1 cellular context compared by ENCODE assay signal in the genomic region with DNA sequence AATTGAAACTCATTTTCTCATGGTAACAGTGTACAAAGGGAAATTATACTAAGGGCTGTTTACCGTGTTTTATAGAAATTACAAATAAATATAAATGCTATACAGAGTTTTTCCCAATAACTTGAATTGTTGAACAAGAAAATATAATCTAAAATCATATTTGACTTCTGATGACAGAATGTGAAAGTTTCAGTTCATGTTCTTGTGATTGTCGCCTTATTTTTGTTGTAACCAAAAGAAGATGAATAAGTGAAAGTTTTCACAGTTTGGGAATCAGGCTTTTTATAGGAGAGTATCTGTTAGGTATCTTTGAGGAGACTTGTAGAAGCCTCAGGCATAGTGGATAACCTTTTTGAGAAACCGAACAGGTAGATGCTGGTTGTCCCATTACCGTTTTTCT.
TF ChIP-seq lines count a peak whose summit lies in the region.

No MANE protein-coding gene starts in this region.

TF ChIP-seq in GM12878, 131 proteins besides CTCF, POLR2A, EP300 and RAD21 (continued from another document):
- TF ChIP-seq, protein P1, sequence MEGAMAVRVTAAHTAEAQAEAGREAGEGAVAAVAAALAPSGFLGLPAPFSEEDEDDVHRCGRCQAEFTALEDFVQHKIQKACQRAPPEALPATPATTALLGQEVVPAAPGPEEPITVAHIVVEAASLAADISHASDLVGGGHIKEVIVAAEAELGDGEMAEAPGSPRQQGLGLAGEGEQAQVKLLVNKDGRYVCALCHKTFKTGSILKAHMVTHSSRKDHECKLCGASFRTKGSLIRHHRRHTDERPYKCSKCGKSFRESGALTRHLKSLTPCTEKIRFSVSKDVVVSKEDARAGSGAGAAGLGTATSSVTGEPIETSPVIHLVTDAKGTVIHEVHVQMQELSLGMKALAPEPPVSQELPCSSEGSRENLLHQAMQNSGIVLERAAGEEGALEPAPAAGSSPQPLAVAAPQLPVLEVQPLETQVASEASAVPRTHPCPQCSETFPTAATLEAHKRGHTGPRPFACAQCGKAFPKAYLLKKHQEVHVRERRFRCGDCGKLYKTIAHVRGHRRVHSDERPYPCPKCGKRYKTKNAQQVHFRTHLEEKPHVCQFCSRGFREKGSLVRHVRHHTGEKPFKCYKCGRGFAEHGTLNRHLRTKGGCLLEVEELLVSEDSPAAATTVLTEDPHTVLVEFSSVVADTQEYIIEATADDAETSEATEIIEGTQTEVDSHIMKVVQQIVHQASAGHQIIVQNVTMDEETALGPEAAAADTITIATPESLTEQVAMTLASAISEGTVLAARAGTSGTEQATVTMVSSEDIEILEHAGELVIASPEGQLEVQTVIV (IDR thresholded peaks at IDR 0.05; ENCODE audit: borderline replicate concordance, partially characterized antibody) = no peak
- TF ChIP-seq, protein P2, sequence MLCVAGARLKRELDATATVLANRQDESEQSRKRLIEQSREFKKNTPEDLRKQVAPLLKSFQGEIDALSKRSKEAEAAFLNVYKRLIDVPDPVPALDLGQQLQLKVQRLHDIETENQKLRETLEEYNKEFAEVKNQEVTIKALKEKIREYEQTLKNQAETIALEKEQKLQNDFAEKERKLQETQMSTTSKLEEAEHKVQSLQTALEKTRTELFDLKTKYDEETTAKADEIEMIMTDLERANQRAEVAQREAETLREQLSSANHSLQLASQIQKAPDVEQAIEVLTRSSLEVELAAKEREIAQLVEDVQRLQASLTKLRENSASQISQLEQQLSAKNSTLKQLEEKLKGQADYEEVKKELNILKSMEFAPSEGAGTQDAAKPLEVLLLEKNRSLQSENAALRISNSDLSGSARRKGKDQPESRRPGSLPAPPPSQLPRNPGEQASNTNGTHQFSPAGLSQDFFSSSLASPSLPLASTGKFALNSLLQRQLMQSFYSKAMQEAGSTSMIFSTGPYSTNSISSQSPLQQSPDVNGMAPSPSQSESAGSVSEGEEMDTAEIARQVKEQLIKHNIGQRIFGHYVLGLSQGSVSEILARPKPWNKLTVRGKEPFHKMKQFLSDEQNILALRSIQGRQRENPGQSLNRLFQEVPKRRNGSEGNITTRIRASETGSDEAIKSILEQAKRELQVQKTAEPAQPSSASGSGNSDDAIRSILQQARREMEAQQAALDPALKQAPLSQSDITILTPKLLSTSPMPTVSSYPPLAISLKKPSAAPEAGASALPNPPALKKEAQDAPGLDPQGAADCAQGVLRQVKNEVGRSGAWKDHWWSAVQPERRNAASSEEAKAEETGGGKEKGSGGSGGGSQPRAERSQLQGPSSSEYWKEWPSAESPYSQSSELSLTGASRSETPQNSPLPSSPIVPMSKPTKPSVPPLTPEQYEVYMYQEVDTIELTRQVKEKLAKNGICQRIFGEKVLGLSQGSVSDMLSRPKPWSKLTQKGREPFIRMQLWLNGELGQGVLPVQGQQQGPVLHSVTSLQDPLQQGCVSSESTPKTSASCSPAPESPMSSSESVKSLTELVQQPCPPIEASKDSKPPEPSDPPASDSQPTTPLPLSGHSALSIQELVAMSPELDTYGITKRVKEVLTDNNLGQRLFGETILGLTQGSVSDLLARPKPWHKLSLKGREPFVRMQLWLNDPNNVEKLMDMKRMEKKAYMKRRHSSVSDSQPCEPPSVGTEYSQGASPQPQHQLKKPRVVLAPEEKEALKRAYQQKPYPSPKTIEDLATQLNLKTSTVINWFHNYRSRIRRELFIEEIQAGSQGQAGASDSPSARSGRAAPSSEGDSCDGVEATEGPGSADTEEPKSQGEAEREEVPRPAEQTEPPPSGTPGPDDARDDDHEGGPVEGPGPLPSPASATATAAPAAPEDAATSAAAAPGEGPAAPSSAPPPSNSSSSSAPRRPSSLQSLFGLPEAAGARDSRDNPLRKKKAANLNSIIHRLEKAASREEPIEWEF (IDR thresholded peaks at IDR 0.05; ENCODE audit: insufficient replicate concordance, low read depth, low read length) = no peak
- TF ChIP-seq SREBF2 (IDR thresholded peaks at IDR 0.05; ENCODE audit: low read length) (no peak), SRF (IDR thresholded peaks at IDR 0.05; ENCODE audit: low read depth in 2 of 2, low read length in 2 of 2) (no peak), FOS (IDR thresholded peaks at IDR 0.05; ENCODE audit: borderline replicate concordance, extremely low read depth, insufficient read length) (no peak), TARDBP (IDR thresholded peaks at IDR 0.05; ENCODE audit: borderline replicate concordance) (no peak), BRCA1 (IDR thresholded peaks at IDR 0.05; ENCODE audit: low read depth, low read length) (no peak), SP1 (IDR thresholded peaks at IDR 0.05; ENCODE audit: low read depth, low read length) (no peak), ZNF207 (IDR thresholded peaks at IDR 0.05; ENCODE audit: borderline replicate concordance) (no peak), CBX5 (IDR thresholded peaks at IDR 0.05; ENCODE audit: low read depth) (no peak), STAT1 (conservative IDR thresholded peaks at IDR 0.05) (no peak), NR2C2 (IDR thresholded peaks at IDR 0.05; ENCODE audit: borderline replicate concordance, control insufficient read depth, insufficient read length, low read depth) (no peak), SPI1 (IDR thresholded peaks at IDR 0.05; ENCODE audit: borderline replicate concordance, insufficient read depth, low read depth, low read length) (peak; percentile 60; the same call in 1 of the 2 replicates), IKZF2 (IDR thresholded peaks at IDR 0.05) (no peak), SREBF1 (IDR thresholded peaks at IDR 0.05; ENCODE audit: low read length) (no peak), HDGF (IDR thresholded peaks at IDR 0.05) (no peak), CHD1 (IDR thresholded peaks at IDR 0.05; ENCODE audit: low read depth, low read length) (no peak), NFIC (IDR thresholded peaks at IDR 0.05; ENCODE audit: low read depth, low read length) (peak; percentile 26; the same call in 1 of the 2 replicates), JUNB (IDR thresholded peaks at IDR 0.05) (peak; percentile 82), BCL11A (IDR thresholded peaks at IDR 0.05; ENCODE audit: low read depth, low read length) (no peak), ZSCAN29 (IDR thresholded peaks at IDR 0.05) (no peak), PAX8 (IDR thresholded peaks at IDR 0.05) (no peak), ATF7 (IDR thresholded peaks at IDR 0.05; ENCODE audit: low read depth) (no peak), CHD4 (IDR thresholded peaks at IDR 0.05) (no peak), POLR2AphosphoS2 (IDR thresholded peaks at IDR 0.05; ENCODE audit: low read depth, low read length) (no peak), JUND (IDR thresholded peaks at IDR 0.05; ENCODE audit: low read depth, low read length) (no peak), IRF4 (IDR thresholded peaks at IDR 0.05; ENCODE audit: low read depth, low read length) (0 out of 2 replicates have a peak, but pooled peaks have one; percentile 27), GABPA (IDR thresholded peaks at IDR 0.05; ENCODE audit: low read depth) (no peak), ZNF384 (IDR thresholded peaks at IDR 0.05; ENCODE audit: borderline replicate concordance, low read depth, low read length) (no peak), CREM (IDR thresholded peaks at IDR 0.05; ENCODE audit: low read depth) (peak; percentile 26; the same call in 1 of the 2 replicates)
- TF ChIP-seq, protein P3, sequence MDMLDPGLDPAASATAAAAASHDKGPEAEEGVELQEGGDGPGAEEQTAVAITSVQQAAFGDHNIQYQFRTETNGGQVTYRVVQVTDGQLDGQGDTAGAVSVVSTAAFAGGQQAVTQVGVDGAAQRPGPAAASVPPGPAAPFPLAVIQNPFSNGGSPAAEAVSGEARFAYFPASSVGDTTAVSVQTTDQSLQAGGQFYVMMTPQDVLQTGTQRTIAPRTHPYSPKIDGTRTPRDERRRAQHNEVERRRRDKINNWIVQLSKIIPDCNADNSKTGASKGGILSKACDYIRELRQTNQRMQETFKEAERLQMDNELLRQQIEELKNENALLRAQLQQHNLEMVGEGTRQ (IDR thresholded peaks at IDR 0.05; ENCODE audit: borderline replicate concordance, low read depth, low read length) = no peak
- TF ChIP-seq, protein P4, sequence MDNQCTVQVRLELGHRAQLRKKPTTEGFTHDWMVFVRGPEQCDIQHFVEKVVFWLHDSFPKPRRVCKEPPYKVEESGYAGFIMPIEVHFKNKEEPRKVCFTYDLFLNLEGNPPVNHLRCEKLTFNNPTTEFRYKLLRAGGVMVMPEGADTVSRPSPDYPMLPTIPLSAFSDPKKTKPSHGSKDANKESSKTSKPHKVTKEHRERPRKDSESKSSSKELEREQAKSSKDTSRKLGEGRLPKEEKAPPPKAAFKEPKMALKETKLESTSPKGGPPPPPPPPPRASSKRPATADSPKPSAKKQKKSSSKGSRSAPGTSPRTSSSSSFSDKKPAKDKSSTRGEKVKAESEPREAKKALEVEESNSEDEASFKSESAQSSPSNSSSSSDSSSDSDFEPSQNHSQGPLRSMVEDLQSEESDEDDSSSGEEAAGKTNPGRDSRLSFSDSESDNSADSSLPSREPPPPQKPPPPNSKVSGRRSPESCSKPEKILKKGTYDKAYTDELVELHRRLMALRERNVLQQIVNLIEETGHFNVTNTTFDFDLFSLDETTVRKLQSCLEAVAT (IDR thresholded peaks at IDR 0.05) = no peak
- TF ChIP-seq, protein P5, sequence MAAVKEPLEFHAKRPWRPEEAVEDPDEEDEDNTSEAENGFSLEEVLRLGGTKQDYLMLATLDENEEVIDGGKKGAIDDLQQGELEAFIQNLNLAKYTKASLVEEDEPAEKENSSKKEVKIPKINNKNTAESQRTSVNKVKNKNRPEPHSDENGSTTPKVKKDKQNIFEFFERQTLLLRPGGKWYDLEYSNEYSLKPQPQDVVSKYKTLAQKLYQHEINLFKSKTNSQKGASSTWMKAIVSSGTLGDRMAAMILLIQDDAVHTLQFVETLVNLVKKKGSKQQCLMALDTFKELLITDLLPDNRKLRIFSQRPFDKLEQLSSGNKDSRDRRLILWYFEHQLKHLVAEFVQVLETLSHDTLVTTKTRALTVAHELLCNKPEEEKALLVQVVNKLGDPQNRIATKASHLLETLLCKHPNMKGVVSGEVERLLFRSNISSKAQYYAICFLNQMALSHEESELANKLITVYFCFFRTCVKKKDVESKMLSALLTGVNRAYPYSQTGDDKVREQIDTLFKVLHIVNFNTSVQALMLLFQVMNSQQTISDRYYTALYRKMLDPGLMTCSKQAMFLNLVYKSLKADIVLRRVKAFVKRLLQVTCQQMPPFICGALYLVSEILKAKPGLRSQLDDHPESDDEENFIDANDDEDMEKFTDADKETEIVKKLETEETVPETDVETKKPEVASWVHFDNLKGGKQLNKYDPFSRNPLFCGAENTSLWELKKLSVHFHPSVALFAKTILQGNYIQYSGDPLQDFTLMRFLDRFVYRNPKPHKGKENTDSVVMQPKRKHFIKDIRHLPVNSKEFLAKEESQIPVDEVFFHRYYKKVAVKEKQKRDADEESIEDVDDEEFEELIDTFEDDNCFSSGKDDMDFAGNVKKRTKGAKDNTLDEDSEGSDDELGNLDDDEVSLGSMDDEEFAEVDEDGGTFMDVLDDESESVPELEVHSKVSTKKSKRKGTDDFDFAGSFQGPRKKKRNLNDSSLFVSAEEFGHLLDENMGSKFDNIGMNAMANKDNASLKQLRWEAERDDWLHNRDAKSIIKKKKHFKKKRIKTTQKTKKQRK (IDR thresholded peaks at IDR 0.05; ENCODE audit: low read depth, low read length) = no peak
- TF ChIP-seq, protein P6, sequence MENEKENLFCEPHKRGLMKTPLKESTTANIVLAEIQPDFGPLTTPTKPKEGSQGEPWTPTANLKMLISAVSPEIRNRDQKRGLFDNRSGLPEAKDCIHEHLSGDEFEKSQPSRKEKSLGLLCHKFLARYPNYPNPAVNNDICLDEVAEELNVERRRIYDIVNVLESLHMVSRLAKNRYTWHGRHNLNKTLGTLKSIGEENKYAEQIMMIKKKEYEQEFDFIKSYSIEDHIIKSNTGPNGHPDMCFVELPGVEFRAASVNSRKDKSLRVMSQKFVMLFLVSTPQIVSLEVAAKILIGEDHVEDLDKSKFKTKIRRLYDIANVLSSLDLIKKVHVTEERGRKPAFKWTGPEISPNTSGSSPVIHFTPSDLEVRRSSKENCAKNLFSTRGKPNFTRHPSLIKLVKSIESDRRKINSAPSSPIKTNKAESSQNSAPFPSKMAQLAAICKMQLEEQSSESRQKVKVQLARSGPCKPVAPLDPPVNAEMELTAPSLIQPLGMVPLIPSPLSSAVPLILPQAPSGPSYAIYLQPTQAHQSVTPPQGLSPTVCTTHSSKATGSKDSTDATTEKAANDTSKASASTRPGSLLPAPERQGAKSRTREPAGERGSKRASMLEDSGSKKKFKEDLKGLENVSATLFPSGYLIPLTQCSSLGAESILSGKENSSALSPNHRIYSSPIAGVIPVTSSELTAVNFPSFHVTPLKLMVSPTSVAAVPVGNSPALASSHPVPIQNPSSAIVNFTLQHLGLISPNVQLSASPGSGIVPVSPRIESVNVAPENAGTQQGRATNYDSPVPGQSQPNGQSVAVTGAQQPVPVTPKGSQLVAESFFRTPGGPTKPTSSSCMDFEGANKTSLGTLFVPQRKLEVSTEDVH (IDR thresholded peaks at IDR 0.05; ENCODE audit: low read depth, partially characterized antibody) = no peak
- TF ChIP-seq, protein P7, sequence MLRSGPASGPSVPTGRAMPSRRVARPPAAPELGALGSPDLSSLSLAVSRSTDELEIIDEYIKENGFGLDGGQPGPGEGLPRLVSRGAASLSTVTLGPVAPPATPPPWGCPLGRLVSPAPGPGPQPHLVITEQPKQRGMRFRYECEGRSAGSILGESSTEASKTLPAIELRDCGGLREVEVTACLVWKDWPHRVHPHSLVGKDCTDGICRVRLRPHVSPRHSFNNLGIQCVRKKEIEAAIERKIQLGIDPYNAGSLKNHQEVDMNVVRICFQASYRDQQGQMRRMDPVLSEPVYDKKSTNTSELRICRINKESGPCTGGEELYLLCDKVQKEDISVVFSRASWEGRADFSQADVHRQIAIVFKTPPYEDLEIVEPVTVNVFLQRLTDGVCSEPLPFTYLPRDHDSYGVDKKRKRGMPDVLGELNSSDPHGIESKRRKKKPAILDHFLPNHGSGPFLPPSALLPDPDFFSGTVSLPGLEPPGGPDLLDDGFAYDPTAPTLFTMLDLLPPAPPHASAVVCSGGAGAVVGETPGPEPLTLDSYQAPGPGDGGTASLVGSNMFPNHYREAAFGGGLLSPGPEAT (IDR thresholded peaks at IDR 0.05; ENCODE audit: low read depth) = no peak
- TF ChIP-seq, protein P8, sequence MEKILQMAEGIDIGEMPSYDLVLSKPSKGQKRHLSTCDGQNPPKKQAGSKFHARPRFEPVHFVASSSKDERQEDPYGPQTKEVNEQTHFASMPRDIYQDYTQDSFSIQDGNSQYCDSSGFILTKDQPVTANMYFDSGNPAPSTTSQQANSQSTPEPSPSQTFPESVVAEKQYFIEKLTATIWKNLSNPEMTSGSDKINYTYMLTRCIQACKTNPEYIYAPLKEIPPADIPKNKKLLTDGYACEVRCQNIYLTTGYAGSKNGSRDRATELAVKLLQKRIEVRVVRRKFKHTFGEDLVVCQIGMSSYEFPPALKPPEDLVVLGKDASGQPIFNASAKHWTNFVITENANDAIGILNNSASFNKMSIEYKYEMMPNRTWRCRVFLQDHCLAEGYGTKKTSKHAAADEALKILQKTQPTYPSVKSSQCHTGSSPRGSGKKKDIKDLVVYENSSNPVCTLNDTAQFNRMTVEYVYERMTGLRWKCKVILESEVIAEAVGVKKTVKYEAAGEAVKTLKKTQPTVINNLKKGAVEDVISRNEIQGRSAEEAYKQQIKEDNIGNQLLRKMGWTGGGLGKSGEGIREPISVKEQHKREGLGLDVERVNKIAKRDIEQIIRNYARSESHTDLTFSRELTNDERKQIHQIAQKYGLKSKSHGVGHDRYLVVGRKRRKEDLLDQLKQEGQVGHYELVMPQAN (conservative IDR thresholded peaks at IDR 0.05) = no peak
